Comparison of ENCODE assay signal across 8 cellular contexts in the genomic region with DNA sequence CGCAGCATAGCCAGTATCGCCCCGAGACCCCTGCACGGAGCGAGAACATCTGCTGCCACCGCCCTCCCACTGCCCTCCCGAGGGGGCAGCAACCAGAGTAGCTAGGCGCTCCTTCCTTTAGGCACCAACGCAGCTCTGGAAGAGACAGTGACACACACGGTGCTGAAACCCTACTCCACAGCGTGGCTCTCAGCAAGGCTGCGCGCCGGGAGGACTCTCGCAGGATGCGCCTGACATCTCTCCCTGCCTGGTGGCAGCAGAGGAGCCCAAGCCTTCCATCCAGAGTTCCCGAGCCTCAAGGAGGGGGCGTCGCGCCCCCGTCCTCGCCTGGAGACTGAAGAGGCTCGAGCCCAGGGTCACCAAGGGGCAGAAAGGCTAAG. TPM values are rescaled to one million over a fixed set of nuclear protein-coding genes. Genes with fewer than 3 reads are reported as not detected.
DNase-seq lines count a peak whose midpoint lies in the region; ATAC-seq and TF ChIP-seq lines count a peak whose summit lies in the region.

No MANE protein-coding gene starts in this region.

- ATAC-seq in activated CD4-positive, CD25-positive, alpha-beta regulatory T cell treated with anti-CD3 and anti-CD28 coated beads, Interleukin-2, amount 50 U/mL, for 24 hours: no peak
- no peak for ATAC-seq in HG02884 (IDR thresholded peaks at IDR 0.05; ENCODE audit: unreplicated experiment)

- DNase-seq in Calu3 (no peak), NCI-H510A (lab: John Stamatoyannopoulos, UW) (peak; percentile 25), occipital lobe (lab: John Stamatoyannopoulos, UW) (peak; percentile 35), SIG-M5 (lab: John Stamatoyannopoulos, UW) (no peak), H4 (ENCODE audit: low spot score) (no peak)

- H3K36me3 Mint-ChIP-seq in Calu3 (ENCODE audit: insufficient read depth, unreplicated experiment): peaks cover 67% of the 10 kb centered on the region

- peaks cover 59% of the 10 kb centered on the region for H3K4me1 Mint-ChIP-seq in Calu3 (ENCODE audit: low read depth, unreplicated experiment)

- H3K9ac ChIP-seq in endocrine pancreas (ENCODE audit: control insufficient read depth, insufficient read depth, low read length): peak overlapping the region; percentile 14

- CTCF ChIA-PET in Calu3 (lab: Charles Lee): interaction anchor here (0.5 to 1.5 kb wide), 4 partner anchors 25 to 58 kb away, joined by 3 to 4 read pairs (median 4); no protein-coding TSS in a partner anchor

- no peaks in the 10 kb centered on the region for H3K27me3 Mint-ChIP-seq in Calu3 (ENCODE audit: unreplicated experiment)

- peak overlapping the region; percentile 56 for H3K27ac Mint-ChIP-seq in Calu3 (ENCODE audit: unreplicated experiment)

- H3K4me1 ChIP-seq in endocrine pancreas (ENCODE audit: control insufficient read depth, insufficient read depth, low read length): no peaks in the 10 kb centered on the region

- H3K4me3 Mint-ChIP-seq in Calu3 (ENCODE audit: low read depth, unreplicated experiment): peak overlapping the region; percentile 77

- H3K36me3 ChIP-seq in endocrine pancreas (ENCODE audit: control insufficient read depth, insufficient read depth, low read length): no peaks in the 10 kb centered on the region

- intact Hi-C loops in Calu3 (cut with micrococcal nuclease; ENCODE audit: unreplicated experiment): loop anchor here (5.0 kb wide), 1 partner anchor 74 kb away; no protein-coding TSS in a partner anchor

- H3K9me3 ChIP-seq in endocrine pancreas (ENCODE audit: control insufficient read depth, low read length): no peaks in the 10 kb centered on the region

- no TSS peak for BruUV-seq in Calu3 (replicated peaks; lab: Mats Ljungman, UMichigan)

- no peaks in the 10 kb centered on the region for H3K27me3 ChIP-seq in endocrine pancreas (ENCODE audit: control insufficient read depth, insufficient read depth, low read length)

- no peaks in the 10 kb centered on the region for H3K9me3 Mint-ChIP-seq in Calu3 (ENCODE audit: low read depth, unreplicated experiment)

- H3K4me3 ChIP-seq in endocrine pancreas (ENCODE audit: control insufficient read depth, insufficient read depth, low read length): no peak overlapping the region

- TF ChIP-seq CTCF in Calu3 (IDR thresholded peaks at IDR 0.05; ENCODE audit: unreplicated experiment): no peak

RNA-seq across cellular contexts. Expression of a gene that starts 2.1 kb away (rescaled TPM):
- total RNA-seq in Calu3 (2022) (64.3 and 65.2 TPM in 2 replicates), occipital lobe (8.6 TPM)
- 2.0 and 4.9 TPM in 2 replicates for total RNA-seq in H4 (2014; rRNA removed; shearing (Covaris generic))

RNA-seq across cellular contexts. Expression of a gene that starts 58.7 kb away (rescaled TPM):
- total RNA-seq in Calu3 (2022) (76.9 and 78.0 TPM in 2 replicates), occipital lobe (92.6 TPM)
- total RNA-seq in H4 (2014; rRNA removed; shearing (Covaris generic)): 29.3 and 36.7 TPM in 2 replicates

Comparison
In these comparisons a context has a peak if more than half of its experiments do, and no peak if none do; other contexts are left out.
1. DNase-seq: peak in NCI-H510A (single experiment) and occipital lobe (single experiment); none in Calu3 (single experiment), SIG-M5 (single experiment) and H4 (single experiment).